Comparison of ENCODE assay signal across 7 cellular contexts in genomic region chr1:94713472-94714141, GRCh38.
DNase-seq lines count a peak whose midpoint lies in the region; ATAC-seq and TF ChIP-seq lines count a peak whose summit lies in the region.

No MANE protein-coding gene starts in this region.

- no peak for TF ChIP-seq CTCF in dorsolateral prefrontal cortex (IDR thresholded peaks at IDR 0.05 in 54 of 56, conservative IDR thresholded peaks at IDR 0.05 in 2 of 56; ENCODE audit: low read depth in 1 of 56, partially characterized antibody in 56 of 56)
- TF ChIP-seq CTCF in mesothelial cell of epicardium (IDR thresholded peaks at IDR 0.05; ENCODE audit: unreplicated experiment) = no peak

- H3K4me3 ChIP-seq in dorsolateral prefrontal cortex = no peak overlapping the region

- no peaks in the 10 kb centered on the region for H3K27me3 ChIP-seq in dorsolateral prefrontal cortex

- peaks cover 16% of the 10 kb centered on the region for H3K4me1 Mint-ChIP-seq in mesothelial cell of epicardium

- H3K27ac Mint-ChIP-seq in mesothelial cell of epicardium = peak overlapping the region; percentile 73

- no peaks in the 10 kb centered on the region for H3K9me3 Mint-ChIP-seq in mesothelial cell of epicardium

- DNase-seq in NCI-H774 (lab: John Stamatoyannopoulos, UW) = peak; percentile 14
- peak in 7 of 10 donors; percentile 9 to 68 (median 43) for DNase-seq in dorsolateral prefrontal cortex
- no peak for DNase-seq in mesothelial cell of epicardium (ENCODE audit: low spot score in 2 of 2, unreplicated experiment in 2 of 2)
- DNase-seq in NAMALWA (ENCODE audit: low spot score) = no peak
- no peak for DNase-seq in NCI-H2107 (lab: John Stamatoyannopoulos, UW)

- ATAC-seq in GM18517 (IDR thresholded peaks at IDR 0.05; ENCODE audit: unreplicated experiment) (peak; percentile 57), HG02798 (IDR thresholded peaks at IDR 0.05; ENCODE audit: poor library complexity, unreplicated experiment) (peak; percentile 76)

- H3K27me3 Mint-ChIP-seq in mesothelial cell of epicardium (ENCODE audit: low read depth) = no peaks in the 10 kb centered on the region

- no peak overlapping the region for H3K27ac ChIP-seq in dorsolateral prefrontal cortex

- H3K4me3 Mint-ChIP-seq in mesothelial cell of epicardium = no peak overlapping the region

- peaks cover 3% of the 10 kb centered on the region for H3K36me3 Mint-ChIP-seq in mesothelial cell of epicardium

- intact Hi-C loops in dorsolateral prefrontal cortex (cut with DNase I) = no loop called here

Comparison
In these comparisons a context has a peak if more than half of its experiments do, and no peak if none do; other contexts are left out.
1. DNase-seq: peak in NCI-H774 (single experiment) and dorsolateral prefrontal cortex (7 of 10); none in mesothelial cell of epicardium (0 of 2), NAMALWA (single experiment) and NCI-H2107 (single experiment).